Comparison of ENCODE assay signal across 8 cellular contexts in genomic region chr13:44300895-44301638, GRCh38.
DNase-seq lines count a peak whose midpoint lies in the region; ATAC-seq and TF ChIP-seq lines count a peak whose summit lies in the region.

No MANE protein-coding gene starts in this region.

- peak overlapping the region; percentile 86 to 92 (median 88) for H3K27ac ChIP-seq in esophagus muscularis mucosa (replicated peaks in 1 of 4)
- H3K27ac ChIP-seq in gastrocnemius medialis, result peak overlapping the region; percentile 71 to 89 (median 86)

- TF ChIP-seq CTCF in esophagus muscularis mucosa (IDR thresholded peaks at IDR 0.05) (no peak), gastrocnemius medialis (IDR thresholded peaks at IDR 0.05 in 4 of 5, conservative IDR thresholded peaks at IDR 0.05 in 1 of 5) (peak in 1 of 5 experiments; percentile 37)

- H3K4me3 ChIP-seq in esophagus muscularis mucosa (no peak overlapping the region), gastrocnemius medialis (no peak overlapping the region)

- TF ChIP-seq POLR2A in esophagus muscularis mucosa (IDR thresholded peaks at IDR 0.05; ENCODE audit: low read depth) (no peak), gastrocnemius medialis (IDR thresholded peaks at IDR 0.05) (peak in 1 of 2 donors; percentile 25)

- in situ Hi-C loops in gastrocnemius medialis (cut with MboI; ENCODE audit: low sequenced_read_pairs in 4 of 4), result loop anchor here in 1 of 4 donors (10.0 kb wide), 1 partner anchor 66 kb away; no protein-coding TSS in a partner anchor

- no peaks in the 10 kb centered on the region for H3K36me3 ChIP-seq in esophagus muscularis mucosa
- no peaks in the 10 kb centered on the region for H3K36me3 ChIP-seq in gastrocnemius medialis

- intact Hi-C loops in esophagus muscularis mucosa (cut with DNase I) (no loop called here), gastrocnemius medialis (cut with DNase I; ENCODE audit: low total_unique reads) (loop anchor here (1.0 to 10.0 kb wide), 4 partner anchors 64 to 624 kb away; no protein-coding TSS in a partner anchor)

- ATAC-seq in GM18511 (IDR thresholded peaks at IDR 0.05; ENCODE audit: unreplicated experiment) (peak; percentile 95), HG03045 (IDR thresholded peaks at IDR 0.05; ENCODE audit: unreplicated experiment) (peak; percentile 66), gastrocnemius medialis (peak; percentile 93 to 94), GM21515 (IDR thresholded peaks at IDR 0.05; ENCODE audit: unreplicated experiment) (no peak)

- peaks cover 58 to 66% (median 59%) of the 10 kb centered on the region in 4 donors for H3K4me1 ChIP-seq in esophagus muscularis mucosa
- peaks cover 70 to 79% of the 10 kb centered on the region in 2 donors for H3K4me1 ChIP-seq in gastrocnemius medialis

- DNase-seq in A172 (ENCODE audit: low spot score) (peak; percentile 88), NCI-H526 treated with DMSO at 0.1 percent for 48 hours (lab: John Stamatoyannopoulos, UW) (peak; percentile 83), esophagus muscularis mucosa (ENCODE audit: extremely low spot score) (no peak), gastrocnemius medialis (peak; percentile 84 to 88), midbrain (lab: John Stamatoyannopoulos, UW) (no peak)

- H3K9me3 ChIP-seq in esophagus muscularis mucosa (no peaks in the 10 kb centered on the region), gastrocnemius medialis (no peaks in the 10 kb centered on the region)

- no peak for TF ChIP-seq EP300 in esophagus muscularis mucosa (IDR thresholded peaks at IDR 0.05)

- WGBS in esophagus muscularis mucosa, result 35% methylated on average over 8 of the region's 9 CpGs

- H3K27me3 ChIP-seq in esophagus muscularis mucosa (no peaks in the 10 kb centered on the region), gastrocnemius medialis (no peaks in the 10 kb centered on the region)

Comparison
In these comparisons a context has a peak if more than half of its experiments do, and no peak if none do; other contexts are left out.
1. DNase-seq: peak in A172 (single experiment), NCI-H526 treated with DMSO at 0.1 percent for 48 hours (single experiment) and gastrocnemius medialis (2 of 2); none in esophagus muscularis mucosa (single experiment) and midbrain (single experiment).